ENCODE assay signal across 10 cellular contexts in genomic region chr10:76858721-76859120, GRCh38.
"Had no signal": no experiment of that assay in that cellular context is flagged by ENCODE, and none has a peak within 500 bp of the region (broad histone marks: within the 10 kb centered on the region; RNA-seq: fewer than 3 reads in every experiment).

No MANE protein-coding gene starts in this region.

- H3K4me1 ChIP-seq: HAP-1 had no signal

- H3K36me3 ChIP-seq: HAP-1 had no signal

- H3K9me3 ChIP-seq: HAP-1 had no signal

- H3K9me3 Mint-ChIP-seq: HFFc6 had no signal

- H3K4me2 ChIP-seq: GM23338 had no signal

- H3K4me3 Mint-ChIP-seq: GM23338, H9, HFFc6 had no signal

- H3K9ac ChIP-seq: GM23248 had no signal

- DNase-seq: GM23248, GOT3, H7, H9, HCEC 1CT, HFFc6 had no signal

- H3K4me1 Mint-ChIP-seq: GM23338, H9 had no signal

- FAIRE-seq: H1 had no signal

- ATAC-seq: GM23338, HCT116 had no signal

- H3K4me3 ChIP-seq: GM23248, GM23338, HAP-1 had no signal

- H3K27ac Mint-ChIP-seq: GM23338, H9, HFFc6 had no signal

- H2AFZ ChIP-seq: GM23248, GM23338 had no signal

- H3K27ac ChIP-seq: GM23248 had no signal
